In genomic region chr12:69331846-69332684, GRCh38 we compare ENCODE assay signal across 1 cellular context.
A peak's percentile ranks its signal among the peaks of the same experiment; 100 is the strongest.
TF ChIP-seq lines count a peak whose summit lies in the region.

No MANE protein-coding gene starts in this region.

TF ChIP-seq in HepG2, 621 proteins besides CTCF, POLR2A, EP300 and RAD21 (continues in another document):
- no peak for TF ChIP-seq MIER3 (CRISPR knock-in tag; IDR thresholded peaks at IDR 0.05; ENCODE audit: borderline replicate concordance)
- no peak for TF ChIP-seq BHLHE40 (IDR thresholded peaks at IDR 0.05; ENCODE audit: low read length)
- peak; percentile 43 for TF ChIP-seq ZFY (CRISPR knock-in tag; IDR thresholded peaks at IDR 0.05)
- TF ChIP-seq RERE (CRISPR knock-in tag; IDR thresholded peaks at IDR 0.05; ENCODE audit: low read depth) = no peak
- no peak for TF ChIP-seq ZNF709 (CRISPR knock-in tag; IDR thresholded peaks at IDR 0.05)
- TF ChIP-seq ZNF292 (CRISPR knock-in tag; IDR thresholded peaks at IDR 0.05; ENCODE audit: borderline replicate concordance, low read depth) = no peak
- no peak for TF ChIP-seq ZNF230 (CRISPR knock-in tag; IDR thresholded peaks at IDR 0.05)
- TF ChIP-seq, protein P1, sequence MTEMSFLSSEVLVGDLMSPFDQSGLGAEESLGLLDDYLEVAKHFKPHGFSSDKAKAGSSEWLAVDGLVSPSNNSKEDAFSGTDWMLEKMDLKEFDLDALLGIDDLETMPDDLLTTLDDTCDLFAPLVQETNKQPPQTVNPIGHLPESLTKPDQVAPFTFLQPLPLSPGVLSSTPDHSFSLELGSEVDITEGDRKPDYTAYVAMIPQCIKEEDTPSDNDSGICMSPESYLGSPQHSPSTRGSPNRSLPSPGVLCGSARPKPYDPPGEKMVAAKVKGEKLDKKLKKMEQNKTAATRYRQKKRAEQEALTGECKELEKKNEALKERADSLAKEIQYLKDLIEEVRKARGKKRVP (CRISPR knock-in tag; IDR thresholded peaks at IDR 0.05) = no peak
- TF ChIP-seq ZNF251 (CRISPR knock-in tag; IDR thresholded peaks at IDR 0.05) = no peak
- TF ChIP-seq CBX2 (IDR thresholded peaks at IDR 0.05; ENCODE audit: low read depth, low read length) = no peak
- no peak for TF ChIP-seq CBX2 (CRISPR knock-in tag; IDR thresholded peaks at IDR 0.05; ENCODE audit: low read depth)
- TF ChIP-seq PCBP1 (IDR thresholded peaks at IDR 0.05; ENCODE audit: borderline replicate concordance, low read depth, low read length) = no peak
- TF ChIP-seq ZSCAN9 (CRISPR knock-in tag; IDR thresholded peaks at IDR 0.05; ENCODE audit: borderline replicate concordance) = no peak
- TF ChIP-seq GRHL1 (CRISPR knock-in tag; conservative IDR thresholded peaks at IDR 0.05) = no peak
- no peak for TF ChIP-seq ESRRA (CRISPR knock-in tag; IDR thresholded peaks at IDR 0.05; ENCODE audit: low read depth)
- TF ChIP-seq ZNF687 (CRISPR knock-in tag; IDR thresholded peaks at IDR 0.05) = peak; percentile 75
- TF ChIP-seq NFIB (CRISPR knock-in tag; IDR thresholded peaks at IDR 0.05; ENCODE audit: borderline replicate concordance) = 0 out of 2 replicates have a peak, but pooled peaks have one; percentile 30
- TF ChIP-seq BRD4 (CRISPR knock-in tag; IDR thresholded peaks at IDR 0.05) = peak; percentile 84
- TF ChIP-seq SNAPC2 (CRISPR knock-in tag; IDR thresholded peaks at IDR 0.05) = no peak
- TF ChIP-seq KDM5A (IDR thresholded peaks at IDR 0.05; ENCODE audit: borderline replicate concordance, low read length) = no peak
- TF ChIP-seq ZFP62 (CRISPR knock-in tag; IDR thresholded peaks at IDR 0.05) = no peak
- no peak for TF ChIP-seq AGO1 (IDR thresholded peaks at IDR 0.05; ENCODE audit: low read depth, low read length, poor library complexity, severe bottlenecking)
- TF ChIP-seq SRSF1 (optimal IDR thresholded peaks at IDR 0.05; ENCODE audit: low read depth, low read length) = no peak
- TF ChIP-seq NFIC (IDR thresholded peaks at IDR 0.05; ENCODE audit: low read length) = no peak
- no peak for TF ChIP-seq RARG (CRISPR knock-in tag; IDR thresholded peaks at IDR 0.05; ENCODE audit: low read depth)
- TF ChIP-seq, protein P2, sequence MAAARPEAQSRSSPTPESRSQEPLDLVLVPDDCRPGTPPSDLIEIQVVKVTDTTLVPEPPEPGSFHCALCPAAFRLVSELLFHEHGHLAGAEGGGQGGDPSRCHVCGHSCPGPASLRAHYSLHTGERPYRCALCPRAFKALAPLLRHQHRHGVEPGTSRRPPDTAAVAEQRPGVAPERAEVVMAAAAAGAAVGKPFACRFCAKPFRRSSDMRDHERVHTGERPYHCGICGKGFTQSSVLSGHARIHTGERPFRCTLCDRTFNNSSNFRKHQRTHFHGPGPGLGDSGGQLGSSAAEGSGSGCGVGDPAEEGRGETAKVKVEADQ (CRISPR knock-in tag; IDR thresholded peaks at IDR 0.05; ENCODE audit: borderline replicate concordance) = no peak
- TF ChIP-seq, protein P3, sequence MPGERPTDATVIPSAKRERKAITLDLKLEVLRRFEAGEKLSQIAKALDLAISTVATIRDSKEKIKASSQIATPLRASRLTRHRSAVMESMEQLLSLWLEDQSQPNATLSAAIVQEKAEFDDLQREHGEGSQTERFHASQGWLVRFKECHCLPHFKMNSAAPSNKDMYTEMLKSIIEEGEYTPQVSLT (CRISPR knock-in tag; IDR thresholded peaks at IDR 0.05; ENCODE audit: borderline replicate concordance, low read depth) = no peak
- TF ChIP-seq, protein P4, sequence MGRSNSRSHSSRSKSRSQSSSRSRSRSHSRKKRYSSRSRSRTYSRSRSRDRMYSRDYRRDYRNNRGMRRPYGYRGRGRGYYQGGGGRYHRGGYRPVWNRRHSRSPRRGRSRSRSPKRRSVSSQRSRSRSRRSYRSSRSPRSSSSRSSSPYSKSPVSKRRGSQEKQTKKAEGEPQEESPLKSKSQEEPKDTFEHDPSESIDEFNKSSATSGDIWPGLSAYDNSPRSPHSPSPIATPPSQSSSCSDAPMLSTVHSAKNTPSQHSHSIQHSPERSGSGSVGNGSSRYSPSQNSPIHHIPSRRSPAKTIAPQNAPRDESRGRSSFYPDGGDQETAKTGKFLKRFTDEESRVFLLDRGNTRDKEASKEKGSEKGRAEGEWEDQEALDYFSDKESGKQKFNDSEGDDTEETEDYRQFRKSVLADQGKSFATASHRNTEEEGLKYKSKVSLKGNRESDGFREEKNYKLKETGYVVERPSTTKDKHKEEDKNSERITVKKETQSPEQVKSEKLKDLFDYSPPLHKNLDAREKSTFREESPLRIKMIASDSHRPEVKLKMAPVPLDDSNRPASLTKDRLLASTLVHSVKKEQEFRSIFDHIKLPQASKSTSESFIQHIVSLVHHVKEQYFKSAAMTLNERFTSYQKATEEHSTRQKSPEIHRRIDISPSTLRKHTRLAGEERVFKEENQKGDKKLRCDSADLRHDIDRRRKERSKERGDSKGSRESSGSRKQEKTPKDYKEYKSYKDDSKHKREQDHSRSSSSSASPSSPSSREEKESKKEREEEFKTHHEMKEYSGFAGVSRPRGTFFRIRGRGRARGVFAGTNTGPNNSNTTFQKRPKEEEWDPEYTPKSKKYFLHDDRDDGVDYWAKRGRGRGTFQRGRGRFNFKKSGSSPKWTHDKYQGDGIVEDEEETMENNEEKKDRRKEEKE (IDR thresholded peaks at IDR 0.05) = no peak
- peak; percentile 62; the same call in 1 of the 2 replicates for TF ChIP-seq ZNF430 (CRISPR knock-in tag; IDR thresholded peaks at IDR 0.05)
- no peak for TF ChIP-seq MEF2D (CRISPR knock-in tag; IDR thresholded peaks at IDR 0.05)
- TF ChIP-seq NR2F1 (CRISPR knock-in tag; IDR thresholded peaks at IDR 0.05) = no peak
- TF ChIP-seq ZNF609 (CRISPR knock-in tag; IDR thresholded peaks at IDR 0.05; ENCODE audit: borderline replicate concordance) = no peak
- TF ChIP-seq PATZ1 (CRISPR knock-in tag; IDR thresholded peaks at IDR 0.05) = no peak
- no peak for TF ChIP-seq PRPF4 (IDR thresholded peaks at IDR 0.05; ENCODE audit: low read depth, low read length, poor library complexity, severe bottlenecking)
- TF ChIP-seq FOSL1 (CRISPR knock-in tag; IDR thresholded peaks at IDR 0.05; ENCODE audit: borderline replicate concordance) = no peak
